Comparison of ENCODE assay signal across 8 cellular contexts in genomic region chr17:50270430-50271172, GRCh38. TPM values are rescaled to one million over a fixed set of nuclear protein-coding genes. Genes with fewer than 3 reads are reported as not detected.
DNase-seq lines count a peak whose midpoint lies in the region; ATAC-seq and TF ChIP-seq lines count a peak whose summit lies in the region.

No MANE protein-coding gene starts in this region.

- H3K36me3 Mint-ChIP-seq in stimulated activated effector memory CD8-positive, alpha-beta T cell treated with anti-CD3 and anti-CD28 coated beads, Interleukin-12 subunit alpha, Interleukin-12 subunit beta, amount 100 ng/mL, for 72 hours = no peaks in the 10 kb centered on the region

- H2AFZ ChIP-seq in HCT116 (ENCODE audit: low read depth, low read length, poor library complexity, severe bottlenecking) = no peak overlapping the region

- ATAC-seq in HCT116 (peak; percentile 12; the same call in 1 of the 2 replicates), GM21528 (IDR thresholded peaks at IDR 0.05; ENCODE audit: low FRiP score, unreplicated experiment) (no peak), HG03442 (IDR thresholded peaks at IDR 0.05; ENCODE audit: unreplicated experiment) (no peak)
- ATAC-seq in stimulated activated effector memory CD8-positive, alpha-beta T cell treated with anti-CD3 and anti-CD28 coated beads, Interleukin-12 subunit alpha, Interleukin-12 subunit beta, amount 100 ng/mL, for 72 hours = peak; percentile 25

- RAD21 ChIA-PET in HCT116 (lab: Charles Lee; ENCODE audit: low non-redundant PET in 1 of 2, low total read pairs in 2 of 2, uncharacterized antibody in 2 of 2, unreplicated experiment in 2 of 2) = no interaction called here

- H3K4me3 ChIP-seq in HCT116 (replicated peaks in 1 of 2; ENCODE audit: low read depth in 1 of 2, low read length in 2 of 2) = no peak overlapping the region

- H3K4me1 Mint-ChIP-seq in stimulated activated effector memory CD8-positive, alpha-beta T cell treated with anti-CD3 and anti-CD28 coated beads, Interleukin-12 subunit alpha, Interleukin-12 subunit beta, amount 100 ng/mL, for 72 hours = peaks cover 9% of the 10 kb centered on the region

- no peak for TF ChIP-seq RAD21 in HCT116 (IDR thresholded peaks at IDR 0.05; ENCODE audit: low read depth)

- no peaks in the 10 kb centered on the region for H4K20me1 ChIP-seq in HCT116 (ENCODE audit: insufficient read depth)

- H3K9me3 Mint-ChIP-seq in stimulated activated effector memory CD8-positive, alpha-beta T cell treated with anti-CD3 and anti-CD28 coated beads, Interleukin-12 subunit alpha, Interleukin-12 subunit beta, amount 100 ng/mL, for 72 hours = no peaks in the 10 kb centered on the region

- no peak overlapping the region for H3K4me2 ChIP-seq in HCT116 (ENCODE audit: low read length)

- no peak overlapping the region for H3K9ac ChIP-seq in HCT116 (ENCODE audit: low read length)

- H3K79me2 ChIP-seq in HCT116 (ENCODE audit: insufficient read depth, low read length) = no peaks in the 10 kb centered on the region

- intact Hi-C loops in HCT116 (cut with micrococcal nuclease) = no loop called here

- DNase-seq in HCT116 (ENCODE audit: low read depth, low spot score) (no peak), amniotic epithelial cell (ENCODE audit: low read depth) (peak; percentile 54), hepatic stellate cell (ENCODE audit: low spot score) (peak; percentile 17), putamen (ENCODE audit: low spot score) (no peak), T1000 (lab: John Stamatoyannopoulos, UW) (no peak)
- no peak for DNase-seq in stimulated activated effector memory CD8-positive, alpha-beta T cell treated with anti-CD3 and anti-CD28 coated beads, Interleukin-12 subunit alpha, Interleukin-12 subunit beta, amount 100 ng/mL, for 72 hours (ENCODE audit: low spot score in 2 of 2)

- H3K9me3 ChIP-seq in HCT116 (ENCODE audit: control insufficient read depth in 1 of 2, insufficient read depth in 1 of 2, low read depth in 1 of 2, low read length in 2 of 2) = no peaks in the 10 kb centered on the region

- H3K27ac ChIP-seq in HCT116 (ENCODE audit: low read depth, low read length) = no peak overlapping the region

- TF ChIP-seq CTCF in HCT116 (IDR thresholded peaks at IDR 0.05 in 2 of 3, conservative IDR thresholded peaks at IDR 0.05 in 1 of 3; ENCODE audit: borderline replicate concordance in 1 of 3, insufficient read depth in 1 of 3, low read depth in 2 of 3, low read length in 2 of 3) = no peak

- H3K27ac Mint-ChIP-seq in stimulated activated effector memory CD8-positive, alpha-beta T cell treated with anti-CD3 and anti-CD28 coated beads, Interleukin-12 subunit alpha, Interleukin-12 subunit beta, amount 100 ng/mL, for 72 hours = no peak overlapping the region

- no peaks in the 10 kb centered on the region for H3K9me2 ChIP-seq in HCT116 (ENCODE audit: insufficient read depth)

- BruUV-seq in HCT116 (replicated peaks; lab: Mats Ljungman, UMichigan) = no TSS peak

- no peaks in the 10 kb centered on the region for H3K36me3 ChIP-seq in HCT116 (ENCODE audit: control insufficient read depth in 1 of 2, insufficient read depth in 2 of 2, low read length in 2 of 2)

- H3K4me3 Mint-ChIP-seq in stimulated activated effector memory CD8-positive, alpha-beta T cell treated with anti-CD3 and anti-CD28 coated beads, Interleukin-12 subunit alpha, Interleukin-12 subunit beta, amount 100 ng/mL, for 72 hours = no peak overlapping the region

- CTCF ChIA-PET in HCT116 (lab: Charles Lee) = interaction anchor here (1.7 to 8.9 kb wide), 3 partner anchors 20 to 69 kb away, joined by 3 to 152 read pairs (median 29); partner anchors contain the start of gene COL1A1

- no peaks in the 10 kb centered on the region for H3K27me3 ChIP-seq in HCT116 (ENCODE audit: insufficient read depth, low read length)

- peaks cover 39 to 48% of the 10 kb centered on the region in 2 experiments for H3K4me1 ChIP-seq in HCT116 (ENCODE audit: control insufficient read depth in 1 of 2, insufficient read depth in 2 of 2, low read length in 2 of 2)

- POLR2A ChIA-PET in HCT116 (lab: Charles Lee) = no interaction called here

- TF ChIP-seq POLR2A in HCT116 (IDR thresholded peaks at IDR 0.05; ENCODE audit: borderline replicate concordance, extremely low read depth, insufficient read depth, insufficient read length) = no peak

TF ChIP-seq in HCT116, 20 proteins besides CTCF, POLR2A, EP300 and RAD21:
- TF ChIP-seq EZH2 (IDR thresholded peaks at IDR 0.05) = no peak
- TF ChIP-seq JUND (IDR thresholded peaks at IDR 0.05) = no peak
- TF ChIP-seq YY1 (IDR thresholded peaks at IDR 0.05; ENCODE audit: extremely low read depth, insufficient replicate concordance, low read depth, low read length) = no peak
- TF ChIP-seq REST (IDR thresholded peaks at IDR 0.05; ENCODE audit: low read depth) = no peak
- TF ChIP-seq FOSL1 (IDR thresholded peaks at IDR 0.05; ENCODE audit: low read depth) = no peak
- no peak for TF ChIP-seq ELF1 (IDR thresholded peaks at IDR 0.05; ENCODE audit: borderline replicate concordance, low read depth)
- no peak for TF ChIP-seq POLR2AphosphoS5 (IDR thresholded peaks at IDR 0.05; ENCODE audit: low read depth, low read length)
- TF ChIP-seq MAX (IDR thresholded peaks at IDR 0.05) = no peak
- TF ChIP-seq TCF7L2 (IDR thresholded peaks at IDR 0.05; ENCODE audit: borderline replicate concordance, extremely low read depth, insufficient read depth, insufficient read length) = no peak
- no peak for TF ChIP-seq ATF3 (IDR thresholded peaks at IDR 0.05)
- TF ChIP-seq SRF (IDR thresholded peaks at IDR 0.05; ENCODE audit: low read depth) = no peak
- TF ChIP-seq CEBPB (IDR thresholded peaks at IDR 0.05; ENCODE audit: low read depth) = no peak
- TF ChIP-seq CBX3 (IDR thresholded peaks at IDR 0.05; ENCODE audit: low read depth) = no peak
- no peak for TF ChIP-seq SP1 (IDR thresholded peaks at IDR 0.05; ENCODE audit: low read depth)
- no peak for TF ChIP-seq SIN3A (IDR thresholded peaks at IDR 0.05; ENCODE audit: low read depth)
- no peak for TF ChIP-seq EZH2phosphoT487 (IDR thresholded peaks at IDR 0.05; ENCODE audit: borderline replicate concordance)
- TF ChIP-seq ZBTB33 (IDR thresholded peaks at IDR 0.05; ENCODE audit: extremely low read depth, insufficient replicate concordance, low read length) = no peak
- no peak for TF ChIP-seq ZFX (IDR thresholded peaks at IDR 0.05)
- no peak for TF ChIP-seq ZNF274 (IDR thresholded peaks at IDR 0.05; ENCODE audit: low read depth, low read length)
- no peak for TF ChIP-seq EGR1 (IDR thresholded peaks at IDR 0.05; ENCODE audit: low read depth)

RNA-seq across cellular contexts. Expression of gene TMEM92, which starts 3.7 kb away (rescaled TPM):
- 6.6 TPM for total RNA-seq in HCT116 (2021; ENCODE audit: unreplicated experiment)
- polyA plus RNA-seq in HCT116 (2012) = 6.4 and 11.3 TPM in 2 replicates

Comparison
In these comparisons a context has a peak if more than half of its experiments do, and no peak if none do; other contexts are left out.
1. ATAC-seq: peak in HCT116 (single experiment) and stimulated activated effector memory CD8-positive, alpha-beta T cell treated with anti-CD3 and anti-CD28 coated beads, Interleukin-12 subunit alpha, Interleukin-12 subunit beta, amount 100 ng/mL, for 72 hours (single experiment); none in GM21528 (single experiment) and HG03442 (single experiment).
2. DNase-seq: peak in amniotic epithelial cell (single experiment) and hepatic stellate cell (single experiment); none in HCT116 (single experiment), stimulated activated effector memory CD8-positive, alpha-beta T cell treated with anti-CD3 and anti-CD28 coated beads, Interleukin-12 subunit alpha, Interleukin-12 subunit beta, amount 100 ng/mL, for 72 hours (0 of 2), putamen (single experiment) and T1000 (single experiment).